ENCODE assay signal across 27 cellular contexts in the genomic region with DNA sequence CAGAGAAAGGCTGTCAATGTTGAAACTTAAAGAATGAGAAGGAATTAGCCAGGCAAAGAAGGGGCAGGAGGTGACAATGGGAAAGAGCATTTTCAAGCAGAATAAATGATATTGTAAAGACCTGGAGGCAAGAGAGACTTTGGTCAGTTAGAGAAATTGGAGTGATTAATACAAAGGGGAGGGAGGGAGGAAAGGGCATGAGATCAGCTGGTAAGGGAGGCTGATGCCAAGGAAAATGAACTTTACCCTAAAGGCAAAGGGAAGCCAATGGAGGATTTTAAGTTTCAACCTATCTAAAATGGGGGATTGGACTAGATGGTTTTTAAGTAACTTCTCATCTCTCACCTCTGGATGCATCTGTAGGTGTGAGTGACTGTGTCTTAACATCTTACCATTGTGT.
"Had no signal": no experiment of that assay in that cellular context is flagged by ENCODE, and none has a peak within 500 bp of the region (broad histone marks: within the 10 kb centered on the region; RNA-seq: fewer than 3 reads in every experiment).

No MANE protein-coding gene starts in this region.

- H3K4me1 Mint-ChIP-seq: activated B cell treated with CpG ODN at 0.5 μM for 24 hours; activated CD4-positive, alpha-beta T cell treated with anti-CD3 and anti-CD28 coated beads for 36 hours; activated naive CD8-positive, alpha-beta T cell treated with anti-CD3 and anti-CD28 coated beads, Interleukin-2, amount 50 U/mL, for 24 hours; naive thymus-derived CD8-positive, alpha-beta T cell; neural progenitor cell; stimulated activated effector memory CD8-positive, alpha-beta T cell treated with anti-CD3 and anti-CD28 coated beads, Interleukin-12 subunit alpha, Interleukin-12 subunit beta, amount 100 ng/mL, for 72 hours; stimulated activated naive CD8-positive, alpha-beta T cell treated with anti-CD3 and anti-CD28 coated beads, Interleukin-15, amount 100 ng/mL, for 72 hours had no signal

- H3K9ac ChIP-seq: neural progenitor cell had no signal

- H3K36me3 Mint-ChIP-seq: stimulated activated effector memory CD8-positive, alpha-beta T cell treated with anti-CD3 and anti-CD28 coated beads, Interleukin-12 subunit alpha, Interleukin-12 subunit beta, amount 100 ng/mL, for 72 hours had no signal

- H3K9me3 Mint-ChIP-seq: activated B cell treated with CpG ODN at 0.5 μM for 24 hours; activated naive CD8-positive, alpha-beta T cell treated with anti-CD3 and anti-CD28 coated beads, Interleukin-2, amount 50 U/mL, for 24 hours; dendritic cell treated with granulocyte-macrophage colony-stimulating factor and Interleukin-4, amounts not matched to agents 40 ng/mL and 50 ng/mL, for 4 days; naive thymus-derived CD8-positive, alpha-beta T cell; neural progenitor cell; stimulated activated effector memory CD8-positive, alpha-beta T cell treated with anti-CD3 and anti-CD28 coated beads, Interleukin-12 subunit alpha, Interleukin-12 subunit beta, amount 100 ng/mL, for 72 hours; stimulated activated naive CD8-positive, alpha-beta T cell treated with anti-CD3 and anti-CD28 coated beads, Interleukin-15, amount 100 ng/mL, for 72 hours; T-helper 1 cell treated with Interleukin-12 subunit alpha and Interleukin-12 subunit beta and Interleukin-4 antibody, amounts not matched to agents 30 μg/mL and 1 μg/mL, for 36 hours had no signal

- DNase-seq: activated B cell treated with CpG ODN at 0.5 μM for 24 hours; activated CD4-positive, alpha-beta T cell treated with anti-CD3 and anti-CD28 coated beads for 36 hours; activated CD4-positive, alpha-beta T cell treated with anti-CD3 and anti-CD28 coated beads, Interleukin-2, amount 50 U/mL, for 48 hours; activated CD8-positive, alpha-beta memory T cell treated with anti-CD3 and anti-CD28 coated beads, Interleukin-2, amount 50 U/mL, for 48 hours; activated effector memory CD4-positive, alpha-beta T cell treated with anti-CD3 and anti-CD28 coated beads, Interleukin-2, amount 50 U/mL, for 16 hours; activated naive CD4-positive, alpha-beta T cell treated with anti-CD3 and anti-CD28 coated beads, Interleukin-2, amount 50 U/mL, for 16 hours; activated naive CD8-positive, alpha-beta T cell treated with anti-CD3 and anti-CD28 coated beads, Interleukin-2, amount 50 U/mL, for 24 hours; activated T-cell treated with anti-CD3 and anti-CD28 coated beads, Interleukin-2, amount 50 U/mL, for 72 hours; anterior cingulate cortex; body of pancreas; effector CD4-positive, alpha-beta T cell; kidney; naive thymus-derived CD8-positive, alpha-beta T cell; ovary; right cardiac atrium; stimulated activated CD4-positive, alpha-beta T cell treated with anti-CD3 and anti-CD28 coated beads, Interleukin-2, amount 100 ng/mL, for 24 hours; stimulated activated naive CD8-positive, alpha-beta T cell treated with anti-CD3 and anti-CD28 coated beads, Interleukin-15, amount 100 ng/mL, for 72 hours; T1000; transverse colon had no signal

- H2AFZ ChIP-seq: neural progenitor cell had no signal

- H3K27ac Mint-ChIP-seq: activated B cell treated with CpG ODN at 0.5 μM for 24 hours; activated CD4-positive, alpha-beta T cell treated with anti-CD3 and anti-CD28 coated beads for 36 hours; activated naive CD8-positive, alpha-beta T cell treated with anti-CD3 and anti-CD28 coated beads, Interleukin-2, amount 50 U/mL, for 24 hours; activated T-cell treated with anti-CD3 and anti-CD28 coated beads, Interleukin-2, amount 50 U/mL, for 72 hours; dendritic cell treated with granulocyte-macrophage colony-stimulating factor and Interleukin-4, amounts not matched to agents 40 ng/mL and 50 ng/mL, for 4 days; naive thymus-derived CD8-positive, alpha-beta T cell; neural progenitor cell; stimulated activated effector memory CD8-positive, alpha-beta T cell treated with anti-CD3 and anti-CD28 coated beads, Interleukin-12 subunit alpha, Interleukin-12 subunit beta, amount 100 ng/mL, for 72 hours; stimulated activated naive CD8-positive, alpha-beta T cell treated with anti-CD3 and anti-CD28 coated beads, Interleukin-15, amount 100 ng/mL, for 72 hours; T-helper 1 cell treated with Interleukin-12 subunit alpha and Interleukin-12 subunit beta and Interleukin-4 antibody, amounts not matched to agents 30 μg/mL and 1 μg/mL, for 36 hours had no signal

- H3K4me2 ChIP-seq: neural progenitor cell had no signal

- H3K4me3 ChIP-seq: body of pancreas, lung, neural progenitor cell, ovary, skin epidermis, transverse colon, vagina had no signal

- H3K9me3 ChIP-seq: body of pancreas, ovary, transverse colon, vagina had no signal

- FAIRE-seq: endometrium, kidney had no signal

- ATAC-seq: activated CD4-positive, alpha-beta T cell treated with anti-CD3 and anti-CD28 coated beads for 36 hours; activated naive CD8-positive, alpha-beta T cell treated with anti-CD3 and anti-CD28 coated beads, Interleukin-2, amount 50 U/mL, for 24 hours; activated T-cell treated with anti-CD3 and anti-CD28 coated beads, Interleukin-2, amount 50 U/mL, for 72 hours; body of pancreas; naive thymus-derived CD8-positive, alpha-beta T cell; right cardiac atrium; stimulated activated effector memory CD8-positive, alpha-beta T cell treated with anti-CD3 and anti-CD28 coated beads, Interleukin-12 subunit alpha, Interleukin-12 subunit beta, amount 100 ng/mL, for 72 hours; stimulated activated naive CD8-positive, alpha-beta T cell treated with anti-CD3 and anti-CD28 coated beads, Interleukin-15, amount 100 ng/mL, for 72 hours had no signal

- H3K4me1 ChIP-seq: body of pancreas, transverse colon, vagina had no signal

- H3K27ac ChIP-seq: body of pancreas, neural progenitor cell, ovary, skin epidermis, transverse colon, vagina had no signal

- H3K36me3 ChIP-seq: neural progenitor cell, ovary, transverse colon had no signal

- H3K27me3 Mint-ChIP-seq: activated B cell treated with CpG ODN at 0.5 μM for 24 hours; activated CD4-positive, alpha-beta T cell treated with anti-CD3 and anti-CD28 coated beads for 36 hours; activated naive CD8-positive, alpha-beta T cell treated with anti-CD3 and anti-CD28 coated beads, Interleukin-2, amount 50 U/mL, for 24 hours; dendritic cell treated with granulocyte-macrophage colony-stimulating factor and Interleukin-4, amounts not matched to agents 40 ng/mL and 50 ng/mL, for 4 days; stimulated activated naive CD8-positive, alpha-beta T cell treated with anti-CD3 and anti-CD28 coated beads, Interleukin-15, amount 100 ng/mL, for 72 hours had no signal

- H3K4me3 Mint-ChIP-seq: activated B cell treated with CpG ODN at 0.5 μM for 24 hours; activated CD4-positive, alpha-beta T cell treated with anti-CD3 and anti-CD28 coated beads for 36 hours; activated naive CD8-positive, alpha-beta T cell treated with anti-CD3 and anti-CD28 coated beads, Interleukin-2, amount 50 U/mL, for 24 hours; activated T-cell treated with anti-CD3 and anti-CD28 coated beads, Interleukin-2, amount 50 U/mL, for 72 hours; dendritic cell treated with granulocyte-macrophage colony-stimulating factor and Interleukin-4, amounts not matched to agents 40 ng/mL and 50 ng/mL, for 4 days; naive thymus-derived CD8-positive, alpha-beta T cell; neural progenitor cell; stimulated activated effector memory CD8-positive, alpha-beta T cell treated with anti-CD3 and anti-CD28 coated beads, Interleukin-12 subunit alpha, Interleukin-12 subunit beta, amount 100 ng/mL, for 72 hours; stimulated activated naive CD8-positive, alpha-beta T cell treated with anti-CD3 and anti-CD28 coated beads, Interleukin-15, amount 100 ng/mL, for 72 hours; T-helper 1 cell treated with Interleukin-12 subunit alpha and Interleukin-12 subunit beta and Interleukin-4 antibody, amounts not matched to agents 30 μg/mL and 1 μg/mL, for 36 hours had no signal

- H3K27me3 ChIP-seq: body of pancreas, neural progenitor cell, ovary, transverse colon, vagina had no signal
